1 cellular context compared by ENCODE assay signal in the genomic region with DNA sequence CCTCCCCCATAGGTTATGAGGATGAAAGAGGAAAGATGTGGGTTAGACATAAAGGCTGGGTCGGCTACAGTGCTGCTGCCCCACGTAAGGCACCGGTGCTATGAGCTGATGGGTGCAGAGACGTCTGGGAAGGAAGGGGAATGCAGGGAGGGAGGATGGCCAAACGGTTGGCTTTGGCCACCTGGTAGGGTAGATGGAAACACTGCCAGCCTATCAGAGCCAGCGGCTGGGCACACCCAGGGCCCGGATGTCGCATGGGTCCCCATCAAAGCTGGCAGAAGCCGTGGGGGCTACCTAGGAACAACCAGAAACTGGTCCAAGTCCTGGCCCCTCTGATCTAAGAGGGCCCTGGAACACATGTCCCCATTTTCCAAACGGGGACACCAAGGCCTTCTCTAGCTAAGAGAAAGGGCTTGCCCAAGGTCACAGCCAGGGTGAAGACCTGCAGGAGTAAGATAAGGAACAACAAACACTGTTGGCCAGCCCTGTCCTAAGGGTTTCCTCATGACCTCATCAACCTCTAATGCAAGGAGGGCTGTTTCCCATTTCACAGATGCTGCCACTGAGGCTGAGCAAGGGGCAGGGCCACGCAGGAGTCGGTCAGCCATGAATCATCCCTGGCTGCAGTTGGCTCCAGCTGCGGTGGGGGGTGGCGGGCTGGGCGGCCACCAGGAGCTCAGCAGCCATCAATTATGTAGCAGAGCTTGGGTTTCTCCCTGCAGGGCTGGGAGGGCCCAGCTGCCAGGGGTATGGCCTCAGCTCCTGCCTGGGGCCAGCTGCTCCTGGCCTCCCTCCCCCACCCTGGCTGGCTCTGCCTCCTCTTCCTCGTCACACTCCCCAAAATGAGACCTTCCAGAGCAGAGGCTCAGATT.
A peak's percentile ranks its signal among the peaks of the same experiment; 100 is the strongest.
TF ChIP-seq lines count a peak whose summit lies in the region.

No MANE protein-coding gene starts in this region.

TF ChIP-seq in K562, 482 proteins besides CTCF, POLR2A, EP300 and RAD21 (continued from another document):
- TF ChIP-seq, protein P1, sequence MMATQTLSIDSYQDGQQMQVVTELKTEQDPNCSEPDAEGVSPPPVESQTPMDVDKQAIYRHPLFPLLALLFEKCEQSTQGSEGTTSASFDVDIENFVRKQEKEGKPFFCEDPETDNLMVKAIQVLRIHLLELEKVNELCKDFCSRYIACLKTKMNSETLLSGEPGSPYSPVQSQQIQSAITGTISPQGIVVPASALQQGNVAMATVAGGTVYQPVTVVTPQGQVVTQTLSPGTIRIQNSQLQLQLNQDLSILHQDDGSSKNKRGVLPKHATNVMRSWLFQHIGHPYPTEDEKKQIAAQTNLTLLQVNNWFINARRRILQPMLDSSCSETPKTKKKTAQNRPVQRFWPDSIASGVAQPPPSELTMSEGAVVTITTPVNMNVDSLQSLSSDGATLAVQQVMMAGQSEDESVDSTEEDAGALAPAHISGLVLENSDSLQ (IDR thresholded peaks at IDR 0.05) = peak; percentile 92
- TF ChIP-seq XRCC3 (IDR thresholded peaks at IDR 0.05) = no peak
- peak; percentile 82 for TF ChIP-seq BRD9 (IDR thresholded peaks at IDR 0.05; ENCODE audit: low read depth, partially characterized antibody)
- no peak for TF ChIP-seq ZNF133 (CRISPR knock-in tag; IDR thresholded peaks at IDR 0.05)
- TF ChIP-seq, protein P2, sequence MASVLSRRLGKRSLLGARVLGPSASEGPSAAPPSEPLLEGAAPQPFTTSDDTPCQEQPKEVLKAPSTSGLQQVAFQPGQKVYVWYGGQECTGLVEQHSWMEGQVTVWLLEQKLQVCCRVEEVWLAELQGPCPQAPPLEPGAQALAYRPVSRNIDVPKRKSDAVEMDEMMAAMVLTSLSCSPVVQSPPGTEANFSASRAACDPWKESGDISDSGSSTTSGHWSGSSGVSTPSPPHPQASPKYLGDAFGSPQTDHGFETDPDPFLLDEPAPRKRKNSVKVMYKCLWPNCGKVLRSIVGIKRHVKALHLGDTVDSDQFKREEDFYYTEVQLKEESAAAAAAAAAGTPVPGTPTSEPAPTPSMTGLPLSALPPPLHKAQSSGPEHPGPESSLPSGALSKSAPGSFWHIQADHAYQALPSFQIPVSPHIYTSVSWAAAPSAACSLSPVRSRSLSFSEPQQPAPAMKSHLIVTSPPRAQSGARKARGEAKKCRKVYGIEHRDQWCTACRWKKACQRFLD (CRISPR knock-in tag; IDR thresholded peaks at IDR 0.05) = no peak; the same call in none of the 2 replicates
- TF ChIP-seq RBM17 (IDR thresholded peaks at IDR 0.05; ENCODE audit: borderline replicate concordance, low read depth, low read length) = no peak
- peak; percentile 88 for TF ChIP-seq XRCC5 (IDR thresholded peaks at IDR 0.05; ENCODE audit: low read depth, low read length)
- TF ChIP-seq ZNF24 (IDR thresholded peaks at IDR 0.05) = peak; percentile 50; the same call in 1 of the 2 replicates
- TF ChIP-seq, protein P3, sequence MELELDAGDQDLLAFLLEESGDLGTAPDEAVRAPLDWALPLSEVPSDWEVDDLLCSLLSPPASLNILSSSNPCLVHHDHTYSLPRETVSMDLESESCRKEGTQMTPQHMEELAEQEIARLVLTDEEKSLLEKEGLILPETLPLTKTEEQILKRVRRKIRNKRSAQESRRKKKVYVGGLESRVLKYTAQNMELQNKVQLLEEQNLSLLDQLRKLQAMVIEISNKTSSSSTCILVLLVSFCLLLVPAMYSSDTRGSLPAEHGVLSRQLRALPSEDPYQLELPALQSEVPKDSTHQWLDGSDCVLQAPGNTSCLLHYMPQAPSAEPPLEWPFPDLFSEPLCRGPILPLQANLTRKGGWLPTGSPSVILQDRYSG (tag; conservative IDR thresholded peaks at IDR 0.05; ENCODE audit: low read depth) = no peak
- TF ChIP-seq OTX1 (CRISPR knock-in tag; IDR thresholded peaks at IDR 0.05) = no peak
- TF ChIP-seq, protein P4, sequence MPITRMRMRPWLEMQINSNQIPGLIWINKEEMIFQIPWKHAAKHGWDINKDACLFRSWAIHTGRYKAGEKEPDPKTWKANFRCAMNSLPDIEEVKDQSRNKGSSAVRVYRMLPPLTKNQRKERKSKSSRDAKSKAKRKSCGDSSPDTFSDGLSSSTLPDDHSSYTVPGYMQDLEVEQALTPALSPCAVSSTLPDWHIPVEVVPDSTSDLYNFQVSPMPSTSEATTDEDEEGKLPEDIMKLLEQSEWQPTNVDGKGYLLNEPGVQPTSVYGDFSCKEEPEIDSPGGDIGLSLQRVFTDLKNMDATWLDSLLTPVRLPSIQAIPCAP (CRISPR knock-in tag; IDR thresholded peaks at IDR 0.05; ENCODE audit: borderline replicate concordance) = no peak
- no peak for TF ChIP-seq STAT5A (IDR thresholded peaks at IDR 0.05; ENCODE audit: borderline replicate concordance, low read length)
